1 cellular context compared by ENCODE assay signal in genomic region chr19:40116075-40116474, GRCh38.
TF ChIP-seq lines count a peak whose summit lies in the region.

No MANE protein-coding gene starts in this region.

TF ChIP-seq in HepG2, 621 proteins besides CTCF, POLR2A, EP300 and RAD21 (continued from another document):
- no peak for TF ChIP-seq ZMAT5 (CRISPR knock-in tag; IDR thresholded peaks at IDR 0.05; ENCODE audit: borderline replicate concordance, low read depth)
- no peak for TF ChIP-seq GABPB1 (CRISPR knock-in tag; IDR thresholded peaks at IDR 0.05)
- TF ChIP-seq MBD4 (IDR thresholded peaks at IDR 0.05; ENCODE audit: borderline replicate concordance, low read length): no peak
- TF ChIP-seq ATAD3A (CRISPR knock-in tag; IDR thresholded peaks at IDR 0.05): no peak
- TF ChIP-seq ESRRA (CRISPR knock-in tag; IDR thresholded peaks at IDR 0.05; ENCODE audit: low read depth): no peak
- no peak for TF ChIP-seq ZNF740 (CRISPR knock-in tag; IDR thresholded peaks at IDR 0.05)
- no peak for TF ChIP-seq ZNF546 (CRISPR knock-in tag; conservative IDR thresholded peaks at IDR 0.05)
- TF ChIP-seq KLF15 (CRISPR knock-in tag; IDR thresholded peaks at IDR 0.05; ENCODE audit: borderline replicate concordance): no peak
- no peak for TF ChIP-seq ZNF766 (CRISPR knock-in tag; IDR thresholded peaks at IDR 0.05; ENCODE audit: borderline replicate concordance)
- no peak for TF ChIP-seq SMARCC2 (IDR thresholded peaks at IDR 0.05)
- 0 out of 2 replicates have a peak, but pooled peaks have one; percentile 42 for TF ChIP-seq NCOA2 (CRISPR knock-in tag; IDR thresholded peaks at IDR 0.05)
- TF ChIP-seq PHF20 (CRISPR knock-in tag; IDR thresholded peaks at IDR 0.05): no peak
- no peak for TF ChIP-seq SKIL (CRISPR knock-in tag; IDR thresholded peaks at IDR 0.05; ENCODE audit: borderline replicate concordance)
- peak; percentile 21; the same call in 1 of the 2 replicates for TF ChIP-seq RARA (CRISPR knock-in tag; IDR thresholded peaks at IDR 0.05)
- TF ChIP-seq NFE2L1 (CRISPR knock-in tag; IDR thresholded peaks at IDR 0.05; ENCODE audit: borderline replicate concordance): no peak
- TF ChIP-seq MIER2 (CRISPR knock-in tag; IDR thresholded peaks at IDR 0.05): no peak
- no peak for TF ChIP-seq TBP (CRISPR knock-in tag; IDR thresholded peaks at IDR 0.05)
- peak; percentile 72 for TF ChIP-seq GATAD2A (CRISPR knock-in tag; IDR thresholded peaks at IDR 0.05)
- no peak for TF ChIP-seq ZNF513 (CRISPR knock-in tag; conservative IDR thresholded peaks at IDR 0.05)
- TF ChIP-seq ETV5 (CRISPR knock-in tag; IDR thresholded peaks at IDR 0.05; ENCODE audit: borderline replicate concordance): no peak
- TF ChIP-seq ZNF264 (CRISPR knock-in tag; IDR thresholded peaks at IDR 0.05): no peak
- TF ChIP-seq BCL6 (CRISPR knock-in tag; IDR thresholded peaks at IDR 0.05): peak; percentile 16; the same call in 1 of the 2 replicates
- no peak for TF ChIP-seq ATF7 (IDR thresholded peaks at IDR 0.05)
- TF ChIP-seq ATF7 (CRISPR knock-in tag; IDR thresholded peaks at IDR 0.05): no peak
- TF ChIP-seq ZBED4 (CRISPR knock-in tag; IDR thresholded peaks at IDR 0.05; ENCODE audit: borderline replicate concordance): no peak
- no peak for TF ChIP-seq NFYC (CRISPR knock-in tag; IDR thresholded peaks at IDR 0.05)
- peak; percentile 61 for TF ChIP-seq ARID5B (CRISPR knock-in tag; IDR thresholded peaks at IDR 0.05)
- no peak for TF ChIP-seq GZF1 (CRISPR knock-in tag; IDR thresholded peaks at IDR 0.05)
- TF ChIP-seq CHD4 (IDR thresholded peaks at IDR 0.05; ENCODE audit: borderline replicate concordance, low read length): no peak
- TF ChIP-seq RELA (CRISPR knock-in tag; IDR thresholded peaks at IDR 0.05): no peak
- peak; percentile 17; the same call in 1 of the 2 replicates for TF ChIP-seq CEBPG (CRISPR knock-in tag; IDR thresholded peaks at IDR 0.05)
- TF ChIP-seq ZNF678 (CRISPR knock-in tag; IDR thresholded peaks at IDR 0.05): no peak
- TF ChIP-seq ZNF879 (CRISPR knock-in tag; IDR thresholded peaks at IDR 0.05): no peak
- TF ChIP-seq ZNF883 (CRISPR knock-in tag; IDR thresholded peaks at IDR 0.05; ENCODE audit: not compliant biosample characterization): no peak
- peak; percentile 86 for TF ChIP-seq ZNF646 (CRISPR knock-in tag; IDR thresholded peaks at IDR 0.05)
- no peak for TF ChIP-seq PATZ1 (CRISPR knock-in tag; IDR thresholded peaks at IDR 0.05)
- no peak for TF ChIP-seq RFXANK (CRISPR knock-in tag; IDR thresholded peaks at IDR 0.05)
- TF ChIP-seq CBFB (CRISPR knock-in tag; IDR thresholded peaks at IDR 0.05): no peak
